ENCODE assay signal across 8 cellular contexts in genomic region chr14:55102141-55102547, GRCh38. TPM values are rescaled to one million over a fixed set of nuclear protein-coding genes. Genes with fewer than 3 reads are reported as not detected.
A peak's percentile ranks its signal among the peaks of the same experiment; 100 is the strongest.
DNase-seq lines count a peak whose midpoint lies in the region; ATAC-seq and TF ChIP-seq lines count a peak whose summit lies in the region.

No MANE protein-coding gene starts in this region.

- H3K14ac ChIP-seq in neuronal stem cell (ENCODE audit: low read length), result no peak overlapping the region

- H3K4me3 Mint-ChIP-seq in Calu3 (ENCODE audit: low read depth, unreplicated experiment), result peak overlapping the region; percentile 89
- H3K4me3 Mint-ChIP-seq in activated T-cell treated with anti-CD3 and anti-CD28 coated beads, Interleukin-2, amount 50 U/mL, for 72 hours, result peak overlapping the region; percentile 87 to 98

- H3K4me1 Mint-ChIP-seq in Calu3 (ENCODE audit: low read depth, unreplicated experiment), result peaks cover 55% of the 10 kb centered on the region
- H3K4me1 Mint-ChIP-seq in activated T-cell treated with anti-CD3 and anti-CD28 coated beads, Interleukin-2, amount 50 U/mL, for 72 hours (ENCODE audit: low read depth), result peaks cover 52% of the 10 kb centered on the region

- peaks cover 0 to 2% of the 10 kb centered on the region in 2 donors for H3K36me3 ChIP-seq in neuronal stem cell (replicated peaks in 1 of 2; ENCODE audit: control insufficient read depth in 2 of 2, insufficient read depth in 2 of 2, low read length in 2 of 2)

- H4K91ac ChIP-seq in neuronal stem cell (ENCODE audit: low read depth, low read length, poor library complexity), result no peak overlapping the region

- WGBS in neuronal stem cell (ENCODE audit: extremely low coverage in 2 of 2, insufficient read length in 2 of 2, insufficient replicate concordance in 1 of 2), 2 donors, result no CpG with 5 or more reads among the region's 7 CpGs

- H3K36me3 Mint-ChIP-seq in Calu3 (ENCODE audit: insufficient read depth, unreplicated experiment), result peaks cover 31% of the 10 kb centered on the region
- peaks cover 6 to 8% of the 10 kb centered on the region in 2 donors for H3K36me3 Mint-ChIP-seq in activated T-cell treated with anti-CD3 and anti-CD28 coated beads, Interleukin-2, amount 50 U/mL, for 72 hours (ENCODE audit: insufficient read depth in 2 of 2)

- H3K4ac ChIP-seq in neuronal stem cell (ENCODE audit: low read length), result no peak overlapping the region

- H3K9me3 Mint-ChIP-seq in Calu3 (ENCODE audit: low read depth, unreplicated experiment), result no peaks in the 10 kb centered on the region
- no peaks in the 10 kb centered on the region for H3K9me3 Mint-ChIP-seq in activated T-cell treated with anti-CD3 and anti-CD28 coated beads, Interleukin-2, amount 50 U/mL, for 72 hours

- peak overlapping the region; percentile 69 for H3K18ac ChIP-seq in neuronal stem cell (ENCODE audit: low read length)

- no peaks in the 10 kb centered on the region for H3K27me3 ChIP-seq in neuronal stem cell (ENCODE audit: control insufficient read depth in 3 of 3, insufficient read depth in 3 of 3, low read depth in 1 of 3, low read length in 3 of 3)

- no TSS peak for BruUV-seq in Calu3 (replicated peaks; lab: Mats Ljungman, UMichigan)

- H3K27ac Mint-ChIP-seq in Calu3 (ENCODE audit: unreplicated experiment), result peak overlapping the region; percentile 100
- peak overlapping the region; percentile 95 for H3K27ac Mint-ChIP-seq in activated T-cell treated with anti-CD3 and anti-CD28 coated beads, Interleukin-2, amount 50 U/mL, for 72 hours

- no peaks in the 10 kb centered on the region for H3K79me1 ChIP-seq in neuronal stem cell (ENCODE audit: low read depth, low read length)

- no peak overlapping the region for H2BK5ac ChIP-seq in neuronal stem cell (ENCODE audit: low read length)

- H2BK12ac ChIP-seq in neuronal stem cell (ENCODE audit: low read length), result no peak overlapping the region

- DNase-seq in Calu3 (peak; percentile 89), NCI-H748 treated with DMSO at 0.1 percent for 48 hours (lab: John Stamatoyannopoulos, UW) (peak; percentile 34), fibroblast of the aortic adventitia (ENCODE audit: low read depth) (peak; percentile 100), neuronal stem cell (ENCODE audit: low spot score) (no peak), GDM1 (lab: John Stamatoyannopoulos, UW) (no peak)
- DNase-seq in activated T-cell treated with anti-CD3 and anti-CD28 coated beads, Interleukin-2, amount 50 U/mL, for 72 hours, result peak; percentile 64 to 71

- peak overlapping the region; percentile 84 for H2AFZ ChIP-seq in neuronal stem cell (ENCODE audit: low read length)

- peak overlapping the region; percentile 48 for H3K27ac ChIP-seq in neuronal stem cell (replicated peaks; ENCODE audit: low read length)

- no peak overlapping the region for H2AK5ac ChIP-seq in neuronal stem cell (ENCODE audit: low read depth, low read length)

- ATAC-seq in GM19397 (IDR thresholded peaks at IDR 0.05; ENCODE audit: unreplicated experiment) (peak; percentile 65), HG03457 (IDR thresholded peaks at IDR 0.05; ENCODE audit: unreplicated experiment) (peak; percentile 62)
- ATAC-seq in activated T-cell treated with anti-CD3 and anti-CD28 coated beads, Interleukin-2, amount 50 U/mL, for 72 hours (replicated peaks in 1 of 2), result peak; percentile 73 to 74

- peaks cover 10 to 15% of the 10 kb centered on the region in 2 donors for H3K4me1 ChIP-seq in neuronal stem cell (ENCODE audit: control insufficient read depth in 2 of 2, insufficient read depth in 1 of 2, low read depth in 1 of 2, low read length in 2 of 2)

- no peak overlapping the region for H3K23ac ChIP-seq in neuronal stem cell (ENCODE audit: low read depth, low read length, poor library complexity)

- H2BK15ac ChIP-seq in neuronal stem cell (ENCODE audit: low read length), result no peak overlapping the region

- no peak overlapping the region for H4K8ac ChIP-seq in neuronal stem cell (ENCODE audit: low read depth, low read length)

- intact Hi-C loops in Calu3 (cut with micrococcal nuclease; ENCODE audit: unreplicated experiment), result loop anchor here (2.0 kb wide), 1 partner anchor 25 kb away; no protein-coding TSS in a partner anchor

- no peak overlapping the region for H2BK120ac ChIP-seq in neuronal stem cell (ENCODE audit: low read depth, low read length)

- CTCF ChIA-PET in Calu3 (lab: Charles Lee), result interaction anchor here (1.3 to 2.6 kb wide), 5 partner anchors 20 to 36 kb away, joined by 5 to 22 read pairs (median 12); partner anchors contain the start of gene LGALS3

- H3K9me3 ChIP-seq in neuronal stem cell (replicated peaks in 1 of 2; ENCODE audit: control insufficient read depth in 2 of 2, insufficient read depth in 1 of 2, low read depth in 1 of 2, low read length in 2 of 2), result peaks cover 2 to 9% of the 10 kb centered on the region in 2 donors

- H3K4me3 ChIP-seq in fibroblast of the aortic adventitia (ENCODE audit: low read depth, low read length) (no peak overlapping the region), neuronal stem cell (ENCODE audit: low read length in 2 of 2) (no peak overlapping the region)

- no peaks in the 10 kb centered on the region for H3K27me3 Mint-ChIP-seq in Calu3 (ENCODE audit: unreplicated experiment)
- no peaks in the 10 kb centered on the region for H3K27me3 Mint-ChIP-seq in activated T-cell treated with anti-CD3 and anti-CD28 coated beads, Interleukin-2, amount 50 U/mL, for 72 hours (ENCODE audit: low read depth)

- TF ChIP-seq CTCF in Calu3 (IDR thresholded peaks at IDR 0.05; ENCODE audit: unreplicated experiment) (no peak), fibroblast of the aortic adventitia (IDR thresholded peaks at IDR 0.05; ENCODE audit: insufficient read depth, low read length) (no peak)

- no peak overlapping the region for H3K9ac ChIP-seq in neuronal stem cell (ENCODE audit: low read depth, low read length, poor library complexity)

- H3K4me2 ChIP-seq in neuronal stem cell (ENCODE audit: insufficient read depth, low read length, poor library complexity, severe bottlenecking), result no peak overlapping the region

RNA-seq across cellular contexts. Expression of gene LGALS3, which starts 26.9 kb away (rescaled TPM):
- total RNA-seq in Calu3 (2022), result 429 and 672 TPM in 2 replicates
- 10 to 100 TPM; 13.9 to 22.3 TPM for total RNA-seq in activated T-cell treated with anti-CD3 and anti-CD28 coated beads, Interleukin-2, amount 50 U/mL, for 72 hours
- 83.3 and 475 TPM in 2 replicates for total RNA-seq in fibroblast of the aortic adventitia (ENCODE audit: low replicate concordance)
- 2.4 TPM for polyA plus RNA-seq in neuronal stem cell (2013, experiment 1 of 2)
- polyA plus RNA-seq in neuronal stem cell (2013, experiment 2 of 2), result 3.1 TPM

RNA-seq across cellular contexts. Expression of gene MAPK1IP1L, which starts 50.7 kb away (rescaled TPM):
- total RNA-seq in Calu3 (2022), result 104 and 108 TPM in 2 replicates
- 10 to 100 TPM; 90.9 to 91.4 TPM for total RNA-seq in activated T-cell treated with anti-CD3 and anti-CD28 coated beads, Interleukin-2, amount 50 U/mL, for 72 hours
- total RNA-seq in fibroblast of the aortic adventitia (ENCODE audit: low replicate concordance), result 16.2 and 71.8 TPM in 2 replicates
- polyA plus RNA-seq in neuronal stem cell (2013, experiment 1 of 2), result 103 TPM
- polyA plus RNA-seq in neuronal stem cell (2013, experiment 2 of 2), result 108 TPM

Comparison
In these comparisons a context has a peak if more than half of its experiments do, and no peak if none do; other contexts are left out.
1. DNase-seq: peak in Calu3 (single experiment), NCI-H748 treated with DMSO at 0.1 percent for 48 hours (single experiment), activated T-cell treated with anti-CD3 and anti-CD28 coated beads, Interleukin-2, amount 50 U/mL, for 72 hours (2 of 2) and fibroblast of the aortic adventitia (single experiment); none in neuronal stem cell (single experiment) and GDM1 (single experiment).
2. Peak in every context shown above with its lines, with median percentiles within 50 percentile points of each other: ATAC-seq.